ENCODE assay signal across 28 cellular contexts in the genomic region with DNA sequence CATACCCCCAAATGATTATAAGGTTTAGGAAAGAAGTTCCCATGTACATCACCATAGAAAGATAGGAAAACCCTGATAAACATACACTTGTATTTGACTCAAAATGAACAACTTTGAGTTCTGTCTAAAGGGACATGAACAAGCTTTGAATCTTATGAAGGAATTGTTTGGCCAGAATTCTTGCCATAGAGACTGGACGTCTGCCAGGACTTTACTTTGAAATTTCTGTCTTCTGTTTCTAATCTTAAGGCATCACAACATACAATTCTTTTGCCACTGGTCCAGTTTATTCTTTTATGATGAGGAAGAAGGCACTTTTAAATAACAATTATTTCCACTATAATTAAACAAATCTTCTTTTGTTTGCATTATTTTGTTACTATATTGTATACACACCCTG. TPM values are rescaled to one million over a fixed set of nuclear protein-coding genes. Genes with fewer than 3 reads are reported as not detected.
DNase-seq lines count a peak whose midpoint lies in the region; ATAC-seq and TF ChIP-seq lines count a peak whose summit lies in the region.
"Had no signal": no experiment of that assay in that cellular context is flagged by ENCODE, and none has a peak within 500 bp of the region (broad histone marks: within the 10 kb centered on the region; RNA-seq: fewer than 3 reads in every experiment).

No MANE protein-coding gene starts in this region.

- H3K36me3 ChIP-seq in right lobe of liver: no peaks in the 10 kb centered on the region
- H3K36me3 ChIP-seq: SJCRH30 had no signal

- WGBS in right lobe of liver (ENCODE audit: insufficient coverage, low coverage, low lambda C conversion rate, missing lambda C conversion rate): 40% methylated on average over 1 of the region's 1 CpG

- peaks cover 0 to 26% (median 8%) of the 10 kb centered on the region in 4 donors for H3K4me1 ChIP-seq in right lobe of liver
- H3K4me1 ChIP-seq: SJCRH30 had no signal

- TF ChIP-seq POLR2A in right lobe of liver (IDR thresholded peaks at IDR 0.05): no peak

- no peak overlapping the region for H3K27ac ChIP-seq in right lobe of liver
- H3K27ac ChIP-seq: PC-9, SJCRH30 had no signal

- intact Hi-C loops in right lobe of liver (cut with DNase I): no loop called here

- peak; percentile 35 for DNase-seq in EH (ENCODE audit: low read depth)
- DNase-seq in astrocyte of the hippocampus (ENCODE audit: low read depth, low spot score): peak; percentile 45
- peak; percentile 32 for DNase-seq in fibroblast of gingiva (ENCODE audit: low read depth)
- peak; percentile 52 for DNase-seq in iris pigment epithelial cell (ENCODE audit: low read depth)
- no peak for DNase-seq in iPS-NIHi11 (ENCODE audit: low spot score)
- DNase-seq in right lobe of liver: no peak
- DNase-seq: C1 segment of cervical spinal cord; CD4-positive, alpha-beta memory T cell; COR-L47; EL; GF-D8; GOT3; HCEC 1CT; IMR-90; KG1; NCI-H1048; NCI-H1417; NCI-H1694; NCI-H2029 treated with DMSO at 0.1 percent for 48 hours; NCI-H446 treated with DMSO at 0.1 percent for 48 hours; NCI-H526 treated with DMSO at 0.1 percent for 48 hours; PC-9; SJCRH30 had no signal

- no peaks in the 10 kb centered on the region for H3K9me3 ChIP-seq in right lobe of liver
- H3K9me3 ChIP-seq: SJCRH30 had no signal

- no peaks in the 10 kb centered on the region for H3K27me3 ChIP-seq in right lobe of liver
- H3K27me3 ChIP-seq: SJCRH30 had no signal

- no peak for TF ChIP-seq CTCF in right lobe of liver (IDR thresholded peaks at IDR 0.05)

- ATAC-seq in HG03565 (IDR thresholded peaks at IDR 0.05; ENCODE audit: unreplicated experiment): no peak
- ATAC-seq in GM18907 (IDR thresholded peaks at IDR 0.05; ENCODE audit: unreplicated experiment): no peak
- ATAC-seq in right lobe of liver: no peak
- ATAC-seq: Right ventricle myocardium inferior had no signal

- no peak overlapping the region for H3K4me3 ChIP-seq in right lobe of liver
- H3K4me3 ChIP-seq: PC-9, SJCRH30 had no signal

RNA-seq across cellular contexts. Expression of gene CYP26C1, which starts 26.2 kb away (rescaled TPM):
- under 1 TPM in 3 of 6 experiments, not detected in 3; 0.07 to 0.12 (median 0.10) TPM for total RNA-seq in right lobe of liver
- total RNA-seq: A172, IMR-90, RPMI7951, SJCRH30 had no signal

RNA-seq across cellular contexts. Expression of gene CYP26A1, which starts 39.3 kb away (rescaled TPM):
- total RNA-seq in right lobe of liver: 10 to 100 TPM in 3 of 6 experiments, under 1 TPM in 1, not detected in 2; 0.95 to 53.1 (median 12.6) TPM
- total RNA-seq: CD4-positive, alpha-beta memory T cell; IMR-90; Right ventricle myocardium inferior; RPMI7951; SJCRH30 had no signal

Comparison
In these comparisons a context has a peak if more than half of its experiments do, and no peak if none do; other contexts are left out.
1. DNase-seq: peak in EH (single experiment), astrocyte of the hippocampus (single experiment), fibroblast of gingiva (single experiment) and iris pigment epithelial cell (single experiment); none in iPS-NIHi11 (single experiment) and right lobe of liver (0 of 3).